Comparison of ENCODE assay signal across 20 cellular contexts in the genomic region with DNA sequence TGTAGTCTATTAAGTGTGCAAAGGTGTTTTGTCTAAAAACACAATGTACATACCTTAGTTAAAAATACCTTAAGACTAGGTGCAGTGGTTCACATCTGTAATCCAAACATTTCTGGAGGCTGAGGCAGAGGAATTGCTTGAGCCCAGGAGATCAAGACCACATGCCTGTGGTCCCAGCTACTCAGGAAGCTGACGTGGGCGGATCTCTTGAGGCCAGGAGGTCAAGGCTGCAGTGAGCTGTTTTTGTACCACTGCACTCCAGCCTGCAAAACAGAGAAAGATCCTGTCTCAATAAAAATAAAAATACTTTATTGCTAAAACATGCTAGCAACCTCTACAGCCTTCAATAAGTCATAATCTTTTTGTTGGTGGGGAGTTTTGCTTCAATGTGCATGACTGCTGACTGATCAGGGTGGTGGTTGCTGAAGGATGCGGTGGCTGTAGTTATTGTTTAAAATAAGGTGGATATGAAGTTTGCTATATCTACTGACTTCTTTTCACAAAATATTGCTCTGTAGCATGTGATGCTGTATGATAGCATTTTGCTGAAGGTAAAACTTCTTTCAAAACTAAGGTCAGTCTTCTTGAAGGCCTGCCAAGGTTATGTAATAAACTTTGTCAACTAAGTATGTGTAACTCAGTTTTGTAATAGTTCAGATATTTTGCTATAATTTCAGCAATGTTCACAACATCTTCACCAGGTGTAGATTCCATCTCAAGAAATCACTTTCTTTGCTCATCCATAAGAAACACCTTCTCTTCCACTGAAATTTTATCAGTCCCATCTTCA.
DNase-seq lines count a peak whose midpoint lies in the region; ATAC-seq and TF ChIP-seq lines count a peak whose summit lies in the region.
"Had no signal": no experiment of that assay in that cellular context is flagged by ENCODE, and none has a peak within 500 bp of the region (broad histone marks: within the 10 kb centered on the region; RNA-seq: fewer than 3 reads in every experiment).

No MANE protein-coding gene starts in this region.

- H3K36me3 Mint-ChIP-seq in Calu3 (ENCODE audit: insufficient read depth, unreplicated experiment), result no peaks in the 10 kb centered on the region
- H3K36me3 Mint-ChIP-seq: immature natural killer cell had no signal

- H3K27ac Mint-ChIP-seq in Calu3 (ENCODE audit: unreplicated experiment), result no peak overlapping the region
- H3K27ac Mint-ChIP-seq: activated naive CD4-positive, alpha-beta T cell treated with anti-CD3 and anti-CD28 coated beads for 36 hours; immature natural killer cell; naive thymus-derived CD8-positive, alpha-beta T cell had no signal

- H3K4me3 ChIP-seq in RWPE2 (ENCODE audit: severe bottlenecking), result no peak overlapping the region
- H3K4me3 ChIP-seq in trophoblast cell (ENCODE audit: low read depth, low read length), result no peak overlapping the region
- H3K4me3 ChIP-seq in prostate gland, result no peak overlapping the region
- H3K4me3 ChIP-seq: body of pancreas had no signal

- H3K4me1 Mint-ChIP-seq in Calu3 (ENCODE audit: low read depth, unreplicated experiment), result no peaks in the 10 kb centered on the region
- H3K4me1 Mint-ChIP-seq: immature natural killer cell; naive thymus-derived CD8-positive, alpha-beta T cell had no signal

- no peaks in the 10 kb centered on the region for H3K36me3 ChIP-seq in RWPE2 (ENCODE audit: low read depth)
- H3K36me3 ChIP-seq in trophoblast cell (ENCODE audit: control insufficient read depth in 1 of 2, insufficient read depth in 2 of 2, low read length in 2 of 2), result no peaks in the 10 kb centered on the region
- H3K36me3 ChIP-seq in prostate gland, result no peaks in the 10 kb centered on the region

- no peak overlapping the region for H3K4me3 Mint-ChIP-seq in Calu3 (ENCODE audit: low read depth, unreplicated experiment)
- H3K4me3 Mint-ChIP-seq: activated naive CD4-positive, alpha-beta T cell treated with anti-CD3 and anti-CD28 coated beads for 36 hours; immature natural killer cell; naive thymus-derived CD8-positive, alpha-beta T cell had no signal

- intact Hi-C loops in Calu3 (cut with micrococcal nuclease; ENCODE audit: unreplicated experiment), result no loop called here
- intact Hi-C loops in prostate gland (cut with DNase I), result no loop called here

- no CpG with 5 or more reads among the region's 3 CpGs for WGBS in trophoblast cell (ENCODE audit: extremely low coverage, insufficient coverage, insufficient read length)
- whole genome bisulfite sequencing in prostate gland, result 86% methylated on average over 3 of the region's 3 CpGs

- no peak overlapping the region for H3K27ac ChIP-seq in RWPE2 (ENCODE audit: poor library complexity, severe bottlenecking)
- H3K27ac ChIP-seq in trophoblast cell (ENCODE audit: low read depth, low read length), result no peak overlapping the region
- H3K27ac ChIP-seq in prostate gland, result no peak overlapping the region
- H3K27ac ChIP-seq: body of pancreas had no signal

- no peak overlapping the region for H2BK120ac ChIP-seq in trophoblast cell (ENCODE audit: insufficient read depth, low read length, poor library complexity)

- no peak overlapping the region for H2AK5ac ChIP-seq in trophoblast cell (ENCODE audit: low read length)

- CTCF ChIA-PET in Calu3 (lab: Charles Lee), result no interaction called here

- H3K9ac ChIP-seq in trophoblast cell (ENCODE audit: low read length), result no peak overlapping the region

- H3K4me2 ChIP-seq in trophoblast cell (ENCODE audit: low read length), result no peak overlapping the region

- H3K18ac ChIP-seq in trophoblast cell (ENCODE audit: low read length), result no peak overlapping the region

- no peaks in the 10 kb centered on the region for H3K27me3 Mint-ChIP-seq in Calu3 (ENCODE audit: unreplicated experiment)
- H3K27me3 Mint-ChIP-seq: naive thymus-derived CD8-positive, alpha-beta T cell had no signal

- no peak for TF ChIP-seq CTCF in RWPE2 (IDR thresholded peaks at IDR 0.05; ENCODE audit: poor library complexity, severe bottlenecking)
- TF ChIP-seq CTCF in Calu3 (IDR thresholded peaks at IDR 0.05; ENCODE audit: unreplicated experiment), result no peak
- TF ChIP-seq CTCF in prostate gland (IDR thresholded peaks at IDR 0.05), result no peak

- no peak overlapping the region for H4K91ac ChIP-seq in trophoblast cell (ENCODE audit: low read depth, low read length)

- no peak overlapping the region for H4K8ac ChIP-seq in trophoblast cell (ENCODE audit: low read depth, low read length)

- no peaks in the 10 kb centered on the region for H3K79me1 ChIP-seq in trophoblast cell (ENCODE audit: low read length)

- BruUV-seq in Calu3 (replicated peaks; lab: Mats Ljungman, UMichigan), result no TSS peak

- H3K14ac ChIP-seq in trophoblast cell (ENCODE audit: low read length), result no peak overlapping the region

- H3K9me3 ChIP-seq in RWPE2 (ENCODE audit: severe bottlenecking) (no peaks in the 10 kb centered on the region), trophoblast cell (ENCODE audit: insufficient read depth, low read depth, low read length) (no peaks in the 10 kb centered on the region), prostate gland (no peaks in the 10 kb centered on the region)
- H3K9me3 ChIP-seq: body of pancreas had no signal

- no peak overlapping the region for H3K23ac ChIP-seq in trophoblast cell (ENCODE audit: low read length)

- H2BK12ac ChIP-seq in trophoblast cell (ENCODE audit: low read length), result no peak overlapping the region

- no peak overlapping the region for H2AFZ ChIP-seq in trophoblast cell (ENCODE audit: insufficient read depth, low read length, poor library complexity)

- DNase-seq in HCEC 1CT, result peak; percentile 71
- DNase-seq in RWPE2 (ENCODE audit: low spot score), result no peak
- DNase-seq in fibroblast of gingiva (ENCODE audit: low read depth), result peak; percentile 12
- peak; percentile 11 to 42 for DNase-seq in trophoblast cell
- no peak for DNase-seq in stimulated activated CD4-positive, alpha-beta T cell treated with anti-CD3 and anti-CD28 coated beads, Interleukin-1b, Interleukin-23, amount 100 ng/mL, for 48 hours
- DNase-seq in Calu3, result no peak
- DNase-seq in prostate gland (ENCODE audit: low spot score), result no peak
- DNase-seq: activated CD4-positive, alpha-beta T cell treated with anti-CD3 and anti-CD28 coated beads, Interleukin-2, amount 50 U/mL, for 1 hour; activated naive CD4-positive, alpha-beta T cell treated with anti-CD3 and anti-CD28 coated beads for 36 hours; AML-193; body of pancreas; H7; head of caudate nucleus; immature natural killer cell; Kasumi-1; naive thymus-derived CD8-positive, alpha-beta T cell; NCI-H1694; NCI-H2227 treated with DMSO at 0.1 percent for 48 hours; RPMI8226 had no signal

- no peak overlapping the region for H4K12ac ChIP-seq in trophoblast cell (ENCODE audit: low read depth, low read length)

- H3K4me1 ChIP-seq in RWPE2 (ENCODE audit: insufficient read depth, poor library complexity, severe bottlenecking) (no peaks in the 10 kb centered on the region), trophoblast cell (ENCODE audit: control insufficient read depth in 1 of 2, insufficient read depth in 2 of 2, low read length in 2 of 2) (no peaks in the 10 kb centered on the region), prostate gland (replicated peaks) (no peaks in the 10 kb centered on the region)
- H3K4me1 ChIP-seq: body of pancreas had no signal

- H2BK5ac ChIP-seq in trophoblast cell (ENCODE audit: low read depth, low read length, poor library complexity), result no peak overlapping the region

- no peak for TF ChIP-seq POLR2A in prostate gland (IDR thresholded peaks at IDR 0.05)

- peaks cover 22% of the 10 kb centered on the region for H3K9me3 Mint-ChIP-seq in Calu3 (ENCODE audit: low read depth, unreplicated experiment)

- H3K79me2 ChIP-seq in trophoblast cell (ENCODE audit: control insufficient read depth, insufficient read depth, low read length, poor library complexity), result no peaks in the 10 kb centered on the region

- ATAC-seq in RWPE2 (ENCODE audit: low read depth) (peak; percentile 61; the same call in 1 of the 3 replicates), HG03135 (IDR thresholded peaks at IDR 0.05; ENCODE audit: unreplicated experiment) (no peak)
- ATAC-seq: body of pancreas; naive thymus-derived CD8-positive, alpha-beta T cell had no signal

- no peak overlapping the region for H3K4ac ChIP-seq in trophoblast cell (ENCODE audit: low read depth, low read length)

- H3K27me3 ChIP-seq in RWPE2 (ENCODE audit: insufficient read depth, poor library complexity, severe bottlenecking), result no peaks in the 10 kb centered on the region
- H3K27me3 ChIP-seq in trophoblast cell (ENCODE audit: insufficient read depth, low read length), result no peaks in the 10 kb centered on the region
- no peaks in the 10 kb centered on the region for H3K27me3 ChIP-seq in prostate gland (replicated peaks; ENCODE audit: insufficient read depth)
- H3K27me3 ChIP-seq: body of pancreas had no signal

Comparison
In these comparisons a context has a peak if more than half of its experiments do, and no peak if none do; other contexts are left out.
1. DNase-seq: peak in HCEC 1CT (single experiment), fibroblast of gingiva (single experiment) and trophoblast cell (2 of 2); none in RWPE2 (single experiment), stimulated activated CD4-positive, alpha-beta T cell treated with anti-CD3 and anti-CD28 coated beads, Interleukin-1b, Interleukin-23, amount 100 ng/mL, for 48 hours (single experiment), Calu3 (single experiment) and prostate gland (single experiment).